In the genomic region with DNA sequence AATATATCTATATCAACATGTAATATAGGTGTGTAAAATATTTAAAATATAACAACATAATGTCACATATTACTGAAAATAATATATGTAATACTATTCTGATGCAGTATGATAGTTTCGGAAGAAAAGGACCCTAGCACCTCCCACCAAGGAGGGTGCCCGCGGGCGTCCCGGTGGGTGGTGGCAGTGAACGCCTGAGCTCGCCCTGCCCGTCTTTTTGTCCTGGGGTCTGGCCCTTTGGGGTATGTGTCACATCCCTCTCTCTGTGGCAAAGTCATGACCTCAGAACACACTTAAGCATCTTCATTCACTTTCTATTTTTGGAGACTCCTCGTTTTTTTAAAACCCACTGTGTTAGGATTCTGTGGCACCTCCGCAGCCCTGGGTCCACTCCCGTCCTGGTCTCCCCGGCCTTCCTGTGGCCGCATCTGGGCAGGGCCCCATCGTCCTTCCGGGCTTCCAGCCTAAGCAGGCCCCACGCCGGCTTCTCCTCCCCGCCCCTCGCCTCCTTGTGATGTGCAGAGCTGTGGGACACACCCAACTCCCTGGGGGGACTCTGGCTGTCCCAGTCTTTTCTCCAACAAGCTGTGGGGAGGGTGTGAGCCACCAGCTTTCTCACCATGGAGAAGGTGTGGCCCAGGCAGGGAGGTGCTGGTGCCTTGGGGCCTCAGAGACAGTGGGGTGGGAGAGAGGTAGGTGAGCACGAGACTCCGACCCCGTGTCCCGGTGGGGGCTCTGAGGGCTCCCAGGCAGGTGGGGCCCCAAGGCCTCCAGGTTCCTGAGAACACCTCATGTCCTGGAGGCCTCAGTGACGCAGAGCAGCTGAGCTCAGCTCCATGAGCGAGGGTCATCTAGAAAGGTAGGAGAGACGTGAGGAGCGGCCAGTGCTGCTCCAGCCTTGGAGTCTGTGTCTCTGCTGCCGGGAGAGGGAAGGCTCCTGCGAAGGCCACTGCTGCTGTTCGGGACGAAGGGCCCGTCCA, we compare ENCODE assay signal across 15 cellular contexts. TPM values are rescaled to one million over a fixed set of nuclear protein-coding genes. Genes with fewer than 3 reads are reported as not detected.
DNase-seq lines count a peak whose midpoint lies in the region; ATAC-seq and TF ChIP-seq lines count a peak whose summit lies in the region.
"Had no signal": no experiment of that assay in that cellular context is flagged by ENCODE, and none has a peak within 500 bp of the region (broad histone marks: within the 10 kb centered on the region; RNA-seq: fewer than 3 reads in every experiment).

No MANE protein-coding gene starts in this region.

- no peaks in the 10 kb centered on the region for H3K27me3 Mint-ChIP-seq in effector memory CD8-positive, alpha-beta T cell
- H3K27me3 Mint-ChIP-seq: activated naive CD8-positive, alpha-beta T cell; stimulated activated naive CD8-positive, alpha-beta T cell treated with anti-CD3 and anti-CD28 coated beads, Interleukin-15, amount 100 ng/mL, for 72 hours had no signal

- peaks cover 76% of the 10 kb centered on the region for H3K4me1 ChIP-seq in Panc1 (ENCODE audit: control insufficient read depth, insufficient read depth, low read length)
- no peaks in the 10 kb centered on the region for H3K4me1 ChIP-seq in endocrine pancreas (ENCODE audit: control insufficient read depth, insufficient read depth, low read length)
- H3K4me1 ChIP-seq in mesenchymal stem cell (ENCODE audit: control insufficient read depth, insufficient read depth, low read depth, low read length), result peaks cover 63% of the 10 kb centered on the region
- peaks cover 56 to 100% (median 90%) of the 10 kb centered on the region in 6 donors for H3K4me1 ChIP-seq in spleen

- no peak overlapping the region for H3K4me3 Mint-ChIP-seq in effector memory CD8-positive, alpha-beta T cell
- H3K4me3 Mint-ChIP-seq: activated naive CD8-positive, alpha-beta T cell; stimulated activated naive CD8-positive, alpha-beta T cell treated with anti-CD3 and anti-CD28 coated beads, Interleukin-15, amount 100 ng/mL, for 72 hours had no signal

- WGBS in mesenchymal stem cell, result 83% methylated on average over 32 of the region's 32 CpGs
- WGBS in spleen, 5 donors, result 69 to 82% (median 78%) methylated on average over 30 to 32 of the region's 32 CpGs

- POLR2A ChIA-PET in Panc1 (lab: Charles Lee), result interaction anchor here (0.6 kb wide), 2 partner anchors 221 to 506 kb away, joined by 3 read pairs; no protein-coding TSS in a partner anchor

- H3K36me3 ChIP-seq in Panc1 (ENCODE audit: control insufficient read depth, insufficient read depth, low read length) (no peaks in the 10 kb centered on the region), endocrine pancreas (ENCODE audit: control insufficient read depth, insufficient read depth, low read length) (no peaks in the 10 kb centered on the region), mesenchymal stem cell (ENCODE audit: control insufficient read depth in 1 of 2, insufficient read depth in 2 of 2, low read depth in 1 of 2, low read length in 2 of 2) (peaks cover 5 to 60% of the 10 kb centered on the region in 2 experiments), spleen (peaks cover 0 to 66% (median 0%) of the 10 kb centered on the region in 6 donors)

- no peak for TF ChIP-seq CTCF in Panc1 (IDR thresholded peaks at IDR 0.05)
- TF ChIP-seq CTCF in spleen (IDR thresholded peaks at IDR 0.05 in 8 of 11, conservative IDR thresholded peaks at IDR 0.05 in 3 of 11), result no peak

- peak overlapping the region; percentile 34 to 47 for H2BK12ac ChIP-seq in mesenchymal stem cell (ENCODE audit: low read length in 2 of 2)

- no peak overlapping the region for H3K4me2 ChIP-seq in mesenchymal stem cell (ENCODE audit: low read length, poor library complexity, severe bottlenecking)

- H2BK15ac ChIP-seq in mesenchymal stem cell (ENCODE audit: low read depth, poor library complexity, severe bottlenecking), result peak overlapping the region; percentile 85

- DNase-seq in Panc1 (ENCODE audit: low read depth, low spot score), result no peak
- no peak for DNase-seq in mesenchymal stem cell
- DNase-seq in spleen, result peak; percentile 81
- DNase-seq in 8988T, result no peak
- DNase-seq in pons (ENCODE audit: low spot score), result no peak
- no peak for DNase-seq in KG1 (lab: John Stamatoyannopoulos, UW)
- no peak for DNase-seq in effector memory CD8-positive, alpha-beta T cell
- DNase-seq: NCI-H1436 treated with DMSO at 0.1 percent for 48 hours; NCI-H69; SHP77 treated with DMSO at 0.1 percent for 48 hours; stimulated activated CD4-positive, alpha-beta T cell treated with anti-CD3 and anti-CD28 coated beads, Interleukin-4, amount 100 ng/mL, for 4 hours; stimulated activated naive CD8-positive, alpha-beta T cell treated with anti-CD3 and anti-CD28 coated beads, Interleukin-15, amount 100 ng/mL, for 72 hours had no signal

- H4K91ac ChIP-seq in mesenchymal stem cell (ENCODE audit: low read length), result peak overlapping the region; percentile 74

- H3K9ac ChIP-seq in endocrine pancreas (ENCODE audit: control insufficient read depth, insufficient read depth, low read length) (peak overlapping the region; percentile 35), mesenchymal stem cell (ENCODE audit: low read length) (no peak overlapping the region)

- peaks cover 12% of the 10 kb centered on the region for H3K36me3 Mint-ChIP-seq in effector memory CD8-positive, alpha-beta T cell (ENCODE audit: insufficient read depth)

- CTCF ChIA-PET in Panc1 (lab: Charles Lee), result no interaction called here

- H3K9me3 ChIP-seq in Panc1 (ENCODE audit: control insufficient read depth, insufficient read depth, low read depth, low read length) (no peaks in the 10 kb centered on the region), endocrine pancreas (ENCODE audit: control insufficient read depth, low read length) (no peaks in the 10 kb centered on the region), mesenchymal stem cell (ENCODE audit: control insufficient read depth, low read length) (no peaks in the 10 kb centered on the region), spleen (no peaks in the 10 kb centered on the region)

- peaks cover 5 to 11% of the 10 kb centered on the region in 2 donors for H3K4me1 Mint-ChIP-seq in effector memory CD8-positive, alpha-beta T cell (ENCODE audit: low read depth in 2 of 2)

- H3K27ac ChIP-seq in Panc1 (ENCODE audit: low read length) (peak overlapping the region; percentile 86), mesenchymal stem cell (ENCODE audit: low read length, poor library complexity, severe bottlenecking) (no peak overlapping the region), spleen (peak overlapping the region; percentile 57 to 99 (median 84))

- H2BK120ac ChIP-seq in mesenchymal stem cell (ENCODE audit: low read depth, low read length), result peak overlapping the region; percentile 49

- H3K23ac ChIP-seq in mesenchymal stem cell (ENCODE audit: low read length in 2 of 2), result no peak overlapping the region

- no peaks in the 10 kb centered on the region for H3K27me3 ChIP-seq in Panc1 (ENCODE audit: control insufficient read depth, insufficient read depth, low read length)
- no peaks in the 10 kb centered on the region for H3K27me3 ChIP-seq in endocrine pancreas (ENCODE audit: control insufficient read depth, insufficient read depth, low read length)
- H3K27me3 ChIP-seq in mesenchymal stem cell (ENCODE audit: control insufficient read depth in 1 of 2, insufficient read depth in 1 of 2, low read length in 2 of 2), result no peaks in the 10 kb centered on the region
- H3K27me3 ChIP-seq in spleen (replicated peaks in 1 of 7), result no peaks in the 10 kb centered on the region

- no peak overlapping the region for H2AK5ac ChIP-seq in mesenchymal stem cell (ENCODE audit: low read length, severe bottlenecking)

- H3K18ac ChIP-seq in mesenchymal stem cell (ENCODE audit: low read depth in 1 of 2, low read length in 2 of 2), result peak overlapping the region; percentile 40 to 41

- no peak for ATAC-seq in Panc1
- ATAC-seq in effector memory CD8-positive, alpha-beta T cell (replicated peaks), result no peak
- ATAC-seq: stimulated activated naive CD8-positive, alpha-beta T cell treated with anti-CD3 and anti-CD28 coated beads, Interleukin-15, amount 100 ng/mL, for 72 hours had no signal

- H2AFZ ChIP-seq in mesenchymal stem cell (ENCODE audit: low read depth, low read length), result no peak overlapping the region

- no peaks in the 10 kb centered on the region for H3K9me3 Mint-ChIP-seq in effector memory CD8-positive, alpha-beta T cell
- H3K9me3 Mint-ChIP-seq: stimulated activated naive CD8-positive, alpha-beta T cell treated with anti-CD3 and anti-CD28 coated beads, Interleukin-15, amount 100 ng/mL, for 72 hours had no signal

- no peak overlapping the region for H3K27ac Mint-ChIP-seq in effector memory CD8-positive, alpha-beta T cell
- H3K27ac Mint-ChIP-seq: activated naive CD8-positive, alpha-beta T cell had no signal

- intact Hi-C loops in Panc1 (cut with micrococcal nuclease; ENCODE audit: unreplicated experiment) (no loop called here), spleen (cut with DNase I; ENCODE audit: low total_unique reads) (no loop called here)

- no peak overlapping the region for H3K4me3 ChIP-seq in Panc1 (ENCODE audit: low read depth in 2 of 2, low read length in 2 of 2)
- H3K4me3 ChIP-seq in endocrine pancreas (ENCODE audit: control insufficient read depth, insufficient read depth, low read length), result no peak overlapping the region
- H3K4me3 ChIP-seq in mesenchymal stem cell (ENCODE audit: insufficient read depth in 1 of 2, low read depth in 1 of 2, low read length in 2 of 2), result no peak overlapping the region
- no peak overlapping the region for H3K4me3 ChIP-seq in spleen
- H3K4me3 ChIP-seq: coronary artery had no signal

- H4K8ac ChIP-seq in mesenchymal stem cell (ENCODE audit: low read length), result peak overlapping the region; percentile 42

- H3K79me1 ChIP-seq in mesenchymal stem cell (replicated peaks; ENCODE audit: low read length, poor library complexity, severe bottlenecking), result peaks cover 43% of the 10 kb centered on the region

- H2BK5ac ChIP-seq in mesenchymal stem cell (ENCODE audit: low read depth, low read length, poor library complexity, severe bottlenecking), result no peak overlapping the region

- BruUV-seq in Panc1 (replicated peaks; lab: Mats Ljungman, UMichigan), result no TSS peak

- H3K4ac ChIP-seq in mesenchymal stem cell (ENCODE audit: low read depth in 1 of 2, low read length in 2 of 2), result peak overlapping the region; percentile 29 to 82

- in situ Hi-C loops in Panc1 (cut with HindIII; ENCODE audit: low pct_unique_long_range_greater_than_20kb, low sequenced_read_pairs), result no loop called here

- no peak for TF ChIP-seq POLR2A in spleen (IDR thresholded peaks at IDR 0.05)

- H3K14ac ChIP-seq in mesenchymal stem cell (ENCODE audit: low read length in 2 of 2), result peak overlapping the region in 1 of 2 experiments; percentile 61

RNA-seq across cellular contexts. Expression of a gene that starts 16.5 kb away (rescaled TPM):
- total RNA-seq in Panc1 (2021; ENCODE audit: unreplicated experiment), result 51.6 TPM
- 56.2 TPM for polyA plus RNA-seq in Panc1 (2012; ENCODE audit: insufficient read length)
- 9.8 TPM for polyA plus RNA-seq in mesenchymal stem cell (2013, experiment 1 of 2)
- polyA plus RNA-seq in mesenchymal stem cell (2013, experiment 2 of 2), result 9.5 TPM
- 10 to 100 TPM; 24.8 to 41.7 (median 28.1) TPM for total RNA-seq in spleen
- polyA plus RNA-seq in spleen, result 10 to 100 TPM; 22.5 to 50.0 (median 27.8) TPM
